Comparison of ENCODE assay signal across 20 cellular contexts in the genomic region with DNA sequence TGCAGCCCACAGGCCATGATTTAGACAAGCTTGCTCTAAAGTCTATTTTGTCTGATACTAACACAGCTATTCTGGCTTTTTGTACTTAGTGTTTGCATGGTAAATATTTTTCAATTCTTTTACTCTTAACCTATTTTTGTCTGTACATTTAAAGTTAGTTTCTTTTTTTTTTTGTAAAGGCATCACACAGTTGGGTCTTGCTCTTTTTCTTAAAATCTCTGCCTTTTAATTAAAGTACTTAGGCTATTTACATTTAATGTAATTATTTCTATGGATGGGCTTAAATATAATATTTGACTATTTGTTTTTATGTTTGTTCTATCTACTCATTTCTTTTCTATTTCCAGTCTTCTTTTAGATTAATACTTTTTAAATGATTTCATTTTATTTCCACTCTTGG. TPM values are rescaled to one million over a fixed set of nuclear protein-coding genes. Genes with fewer than 3 reads are reported as not detected.
DNase-seq lines count a peak whose midpoint lies in the region; ATAC-seq, FAIRE-seq and TF ChIP-seq lines count a peak whose summit lies in the region.
"Had no signal": no experiment of that assay in that cellular context is flagged by ENCODE, and none has a peak within 500 bp of the region (broad histone marks: within the 10 kb centered on the region; RNA-seq: fewer than 3 reads in every experiment).

No MANE protein-coding gene starts in this region.

- no peaks in the 10 kb centered on the region for H3K27me3 ChIP-seq in pancreas
- H3K27me3 ChIP-seq: BLaER1 treated with 17β-estradiol and CSF1 and Interleukin-3, amounts not matched to agents 10 nM and 100 nM had no signal

- intact Hi-C loops in pancreas (cut with DNase I) (no loop called here), left ventricle myocardium superior (cut with micrococcal nuclease) (no loop called here)

- no peaks in the 10 kb centered on the region for H3K4me1 ChIP-seq in HEK293 (ENCODE audit: control insufficient read depth, insufficient read depth, low read length)
- no peaks in the 10 kb centered on the region for H3K4me1 ChIP-seq in pancreas
- H3K4me1 ChIP-seq: A549, Caco-2 had no signal

- POLR2A ChIA-PET in HEK293 (lab: Yijun Ruan, JAX), result no interaction called here

- H3K36me3 ChIP-seq in HEK293 (ENCODE audit: control insufficient read depth in 2 of 2, insufficient read depth in 1 of 2, low read length in 2 of 2) (no peaks in the 10 kb centered on the region), pancreas (no peaks in the 10 kb centered on the region)
- H3K36me3 ChIP-seq: BLaER1 treated with 17β-estradiol and CSF1 and Interleukin-3, amounts not matched to agents 10 nM and 100 nM had no signal

- no peaks in the 10 kb centered on the region; the same call in 1 of the 2 replicates for H3K9me3 ChIP-seq in HEK293 (ENCODE audit: control insufficient read depth, insufficient read depth, low read depth, low read length)
- no peaks in the 10 kb centered on the region for H3K9me3 ChIP-seq in pancreas

- DNase-seq in pancreas (no peak), left ventricle myocardium superior (no peak)
- DNase-seq in stimulated activated naive CD8-positive, alpha-beta T cell treated with anti-CD3 and anti-CD28 coated beads, Interleukin-15, Interleukin-2, amounts not matched to agents 100 U/mL and 50 U/mL, for 24 hours, result no peak
- DNase-seq: AML-193; Caco-2; Calu3; CD4-positive, alpha-beta T cell; CD8-positive, alpha-beta T cell; DMS79 treated with DMSO at 0.1 percent for 48 hours; GF-D8 had no signal

- TF ChIP-seq CTCF in HEK293 (tag by site-specific recombination; IDR thresholded peaks at IDR 0.05) (no peak), pancreas (IDR thresholded peaks at IDR 0.05) (no peak)

- CTCF ChIA-PET in HEK293 (lab: Yijun Ruan, JAX), result no interaction called here

- H3K27ac ChIP-seq in HEK293 (ENCODE audit: extremely low read depth, low read depth, low read length) (no peak overlapping the region), pancreas (no peak overlapping the region)
- H3K27ac ChIP-seq: 22Rv1; A549; BLaER1 treated with 17β-estradiol and CSF1 and Interleukin-3, amounts not matched to agents 10 nM and 100 nM; C4-2B had no signal

- FAIRE-seq in colon (lab: Jason Lieb, UNC) (peak; percentile 45), pancreas (lab: Jason Lieb, UNC) (peak; percentile 23)
- FAIRE-seq: A549, D721Med, GM12891, GM18507, GM19239 had no signal

- ATAC-seq in pancreas (no peak), left ventricle myocardium superior (no peak)
- no peak for ATAC-seq in stimulated activated naive CD8-positive, alpha-beta T cell treated with anti-CD3 and anti-CD28 coated beads, Interleukin-15, Interleukin-2, amounts not matched to agents 100 U/mL and 50 U/mL, for 24 hours
- ATAC-seq: A549; CD8-positive, alpha-beta T cell had no signal

- H3K4me3 ChIP-seq in HEK293 (ENCODE audit: low read depth, low read length), result no peak overlapping the region
- no peak overlapping the region for H3K4me3 ChIP-seq in pancreas
- H3K4me3 ChIP-seq: A549; BLaER1 treated with 17β-estradiol and CSF1 and Interleukin-3, amounts not matched to agents 10 nM and 100 nM had no signal

TF ChIP-seq in HEK293, 187 proteins besides CTCF, POLR2A, EP300 and RAD21:
- TF ChIP-seq, protein P1, sequence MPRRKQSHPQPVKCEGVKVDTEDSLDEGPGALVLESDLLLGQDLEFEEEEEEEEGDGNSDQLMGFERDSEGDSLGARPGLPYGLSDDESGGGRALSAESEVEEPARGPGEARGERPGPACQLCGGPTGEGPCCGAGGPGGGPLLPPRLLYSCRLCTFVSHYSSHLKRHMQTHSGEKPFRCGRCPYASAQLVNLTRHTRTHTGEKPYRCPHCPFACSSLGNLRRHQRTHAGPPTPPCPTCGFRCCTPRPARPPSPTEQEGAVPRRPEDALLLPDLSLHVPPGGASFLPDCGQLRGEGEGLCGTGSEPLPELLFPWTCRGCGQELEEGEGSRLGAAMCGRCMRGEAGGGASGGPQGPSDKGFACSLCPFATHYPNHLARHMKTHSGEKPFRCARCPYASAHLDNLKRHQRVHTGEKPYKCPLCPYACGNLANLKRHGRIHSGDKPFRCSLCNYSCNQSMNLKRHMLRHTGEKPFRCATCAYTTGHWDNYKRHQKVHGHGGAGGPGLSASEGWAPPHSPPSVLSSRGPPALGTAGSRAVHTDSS (tag by site-specific recombination; IDR thresholded peaks at IDR 0.05), result no peak
- TF ChIP-seq GLI2 (tag by site-specific recombination; IDR thresholded peaks at IDR 0.05; ENCODE audit: borderline replicate concordance, low read depth) (no peak), SETDB1 (IDR thresholded peaks at IDR 0.05; ENCODE audit: insufficient read length, low read length) (peak; percentile 54), ZNF138 (tag by site-specific recombination; IDR thresholded peaks at IDR 0.05; ENCODE audit: borderline replicate concordance) (no peak)

RNA-seq across cellular contexts. Expression of a gene that starts 49.7 kb away (rescaled TPM):
- total RNA-seq in pancreas (10 to 100 TPM in 4 of 6 donors, 1 to 10 TPM in 2; 8.5 to 29.7 (median 10.9) TPM), left ventricle myocardium superior (51.5 TPM)
- polyA plus RNA-seq in pancreas, result 1 to 10 TPM; 5.9 to 7.6 TPM
